In genomic region chr7:26153823-26154783, GRCh38 we compare ENCODE assay signal across 1 cellular context.
TF ChIP-seq lines count a peak whose summit lies in the region.

No MANE protein-coding gene starts in this region.

TF ChIP-seq in GM12878, 131 proteins besides CTCF, POLR2A, EP300 and RAD21:
- TF ChIP-seq PBX3 (IDR thresholded peaks at IDR 0.05; ENCODE audit: insufficient replicate concordance, low read depth, low read length), result no peak
- TF ChIP-seq BCL3 (IDR thresholded peaks at IDR 0.05; ENCODE audit: borderline replicate concordance, insufficient read depth, low read depth, low read length, poor library complexity, severe bottlenecking), result no peak
- TF ChIP-seq SMAD5 (IDR thresholded peaks at IDR 0.05; ENCODE audit: low read depth), result no peak
- TF ChIP-seq TCF12 (IDR thresholded peaks at IDR 0.05; ENCODE audit: low read depth, low read length), result no peak
- no peak for TF ChIP-seq KDM1A (IDR thresholded peaks at IDR 0.05; ENCODE audit: borderline replicate concordance)
- no peak for TF ChIP-seq ZNF207 (IDR thresholded peaks at IDR 0.05; ENCODE audit: borderline replicate concordance)
- no peak for TF ChIP-seq ZNF592 (IDR thresholded peaks at IDR 0.05)
- TF ChIP-seq SPI1 (IDR thresholded peaks at IDR 0.05; ENCODE audit: borderline replicate concordance, insufficient read depth, low read depth, low read length), result peak; percentile 44; the same call in 1 of the 2 replicates
- TF ChIP-seq ZBTB11 (CRISPR knock-in tag; IDR thresholded peaks at IDR 0.05), result no peak
- TF ChIP-seq POU2F2 (IDR thresholded peaks at IDR 0.05; ENCODE audit: borderline replicate concordance, low read depth, low read length), result peak; percentile 48; the same call in 1 of the 3 replicates
- 0 out of 2 replicates have a peak, but pooled peaks have one; percentile 17 for TF ChIP-seq IKZF1 (conservative IDR thresholded peaks at IDR 0.05)
- TF ChIP-seq USF2 (IDR thresholded peaks at IDR 0.05; ENCODE audit: borderline replicate concordance, low read depth, low read length), result no peak
- TF ChIP-seq ZSCAN29 (IDR thresholded peaks at IDR 0.05), result no peak
- no peak for TF ChIP-seq SMAD1 (IDR thresholded peaks at IDR 0.05; ENCODE audit: low read depth, partially characterized antibody)
- TF ChIP-seq RELA (IDR thresholded peaks at IDR 0.05; ENCODE audit: borderline replicate concordance, partially characterized antibody), result peak; percentile 46
- no peak for TF ChIP-seq KLF5 (IDR thresholded peaks at IDR 0.05; ENCODE audit: partially characterized antibody)
- 0 out of 2 replicates have a peak, but pooled peaks have one; percentile 9 for TF ChIP-seq MLLT1 (IDR thresholded peaks at IDR 0.05)
- no peak for TF ChIP-seq NR2C2 (IDR thresholded peaks at IDR 0.05; ENCODE audit: borderline replicate concordance, control insufficient read depth, insufficient read length, low read depth)
- TF ChIP-seq HDGF (IDR thresholded peaks at IDR 0.05), result no peak
- TF ChIP-seq MEF2A (IDR thresholded peaks at IDR 0.05; ENCODE audit: insufficient read depth, low read depth, low read length), result no peak
- TF ChIP-seq IKZF2 (IDR thresholded peaks at IDR 0.05), result peak in 1 of 2 experiments; percentile 36; a peak in 1 of 4 replicates
- TF ChIP-seq RELB (IDR thresholded peaks at IDR 0.05; ENCODE audit: low read depth), result peak; percentile 20; the same call in 1 of the 2 replicates
- no peak for TF ChIP-seq ETV6 (conservative IDR thresholded peaks at IDR 0.05 in 1 of 2, IDR thresholded peaks at IDR 0.05 in 1 of 2; ENCODE audit: borderline replicate concordance in 1 of 2, low read depth in 1 of 2)
- TF ChIP-seq CHD1 (IDR thresholded peaks at IDR 0.05; ENCODE audit: low read depth, low read length), result no peak
